ENCODE assay signal across 18 cellular contexts in genomic region chr10:1426786-1427185, GRCh38.
A peak's percentile ranks its signal among the peaks of the same experiment; 100 is the strongest.
DNase-seq lines count a peak whose midpoint lies in the region; ATAC-seq and TF ChIP-seq lines count a peak whose summit lies in the region.
"Had no signal": no experiment of that assay in that cellular context is flagged by ENCODE, and none has a peak within 500 bp of the region (broad histone marks: within the 10 kb centered on the region; RNA-seq: fewer than 3 reads in every experiment).

No MANE protein-coding gene starts in this region.

- no peak for TF ChIP-seq CTCF in coronary artery (IDR thresholded peaks at IDR 0.05)

- H3K27ac ChIP-seq in BLaER1 treated with 17β-estradiol and CSF1 and Interleukin-3, amounts not matched to agents 10 nM and 100 nM = peak overlapping the region in 6 of 11 experiments; percentile 1 to 56 (median 40); a peak in 10 of 22 replicates
- H3K27ac ChIP-seq in Karpas-422 (ENCODE audit: low read length) = peak overlapping the region; percentile 93
- H3K27ac ChIP-seq in coronary artery = no peak overlapping the region

- no peak overlapping the region; the same call in 1 of the 2 replicates for H2AFZ ChIP-seq in Karpas-422 (ENCODE audit: low read length)

- H3K27ac Mint-ChIP-seq in stimulated activated effector memory CD8-positive, alpha-beta T cell treated with anti-CD3 and anti-CD28 coated beads, Interleukin-12 subunit alpha, Interleukin-12 subunit beta, amount 100 ng/mL, for 72 hours = no peak overlapping the region
- H3K27ac Mint-ChIP-seq: CD8-positive, alpha-beta T cell; HFFc6 had no signal

- H3K36me3 ChIP-seq in BLaER1 treated with 17β-estradiol and CSF1 and Interleukin-3, amounts not matched to agents 10 nM and 100 nM = no peaks in the 10 kb centered on the region
- no peaks in the 10 kb centered on the region for H3K36me3 ChIP-seq in Karpas-422 (ENCODE audit: insufficient read depth, low read length)
- H3K36me3 ChIP-seq: BE2C had no signal

- peaks cover 14 to 24% (median 20%) of the 10 kb centered on the region in 11 experiments; a peak in 20 of 22 replicates for H3K9me3 ChIP-seq in BLaER1 treated with 17β-estradiol and CSF1 and Interleukin-3, amounts not matched to agents 10 nM and 100 nM (replicated peaks in 1 of 11)
- no peaks in the 10 kb centered on the region for H3K9me3 ChIP-seq in Karpas-422 (ENCODE audit: low read length)
- H3K9me3 ChIP-seq: BE2C had no signal

- H3K9me2 ChIP-seq in Karpas-422 (replicated peaks; ENCODE audit: insufficient read depth, low read length) = no peaks in the 10 kb centered on the region

- DNase-seq in Karpas-422 = no peak
- DNase-seq in coronary artery (ENCODE audit: low spot score) = peak; percentile 36
- DNase-seq in stimulated activated effector memory CD8-positive, alpha-beta T cell treated with anti-CD3 and anti-CD28 coated beads, Interleukin-12 subunit alpha, Interleukin-12 subunit beta, amount 100 ng/mL, for 72 hours (ENCODE audit: low spot score in 2 of 2) = no peak
- no peak for DNase-seq in effector CD4-positive, alpha-beta T cell
- no peak for DNase-seq in activated CD8-positive, alpha-beta memory T cell treated with anti-CD3 and anti-CD28 coated beads, Interleukin-2, amount 50 U/mL, for 48 hours
- DNase-seq: BE2C; Calu3; CD8-positive, alpha-beta T cell; DMS 273 treated with DMSO at 0.1 percent for 48 hours; GF-D8; GOT3; H7; HFFc6; IMR-90 had no signal

- H3K27me3 ChIP-seq in BLaER1 treated with 17β-estradiol and CSF1 and Interleukin-3, amounts not matched to agents 10 nM and 100 nM = peaks cover 0 to 21% (median 0%) of the 10 kb centered on the region in 11 experiments; a peak in 7 of 22 replicates
- H3K27me3 ChIP-seq in Karpas-422 (ENCODE audit: low read length) = no peaks in the 10 kb centered on the region

- H3K4me1 ChIP-seq in BLaER1 treated with 17β-estradiol and CSF1 and Interleukin-3, amounts not matched to agents 10 nM and 100 nM = peaks cover 0 to 76% (median 68%) of the 10 kb centered on the region in 10 experiments; a peak in 19 of 20 replicates
- peaks cover 60% of the 10 kb centered on the region for H3K4me1 ChIP-seq in Karpas-422 (ENCODE audit: low read length)
- H3K4me1 ChIP-seq: BE2C had no signal

- no peaks in the 10 kb centered on the region for H4K20me1 ChIP-seq in BLaER1 treated with 17β-estradiol and CSF1 and Interleukin-3, amounts not matched to agents 10 nM and 100 nM
- no peaks in the 10 kb centered on the region for H4K20me1 ChIP-seq in Karpas-422 (ENCODE audit: insufficient read depth, low read depth, low read length)

- H3K36me3 Mint-ChIP-seq in stimulated activated effector memory CD8-positive, alpha-beta T cell treated with anti-CD3 and anti-CD28 coated beads, Interleukin-12 subunit alpha, Interleukin-12 subunit beta, amount 100 ng/mL, for 72 hours = no peaks in the 10 kb centered on the region
- H3K36me3 Mint-ChIP-seq: CD8-positive, alpha-beta T cell had no signal

- peak overlapping the region in 3 of 11 experiments; percentile 22 to 43 (median 37); a peak in 3 of 22 replicates for H3K9ac ChIP-seq in BLaER1 treated with 17β-estradiol and CSF1 and Interleukin-3, amounts not matched to agents 10 nM and 100 nM
- H3K9ac ChIP-seq in Karpas-422 (ENCODE audit: low read length) = peak overlapping the region; percentile 51

- peak overlapping the region in 8 of 11 experiments; percentile 71 to 90 (median 75); a peak in 16 of 22 replicates for H3K4me2 ChIP-seq in BLaER1 treated with 17β-estradiol and CSF1 and Interleukin-3, amounts not matched to agents 10 nM and 100 nM
- H3K4me2 ChIP-seq in Karpas-422 (ENCODE audit: low read depth, low read length, poor library complexity, severe bottlenecking) = peak overlapping the region; percentile 29

- H3K4me1 Mint-ChIP-seq in stimulated activated effector memory CD8-positive, alpha-beta T cell treated with anti-CD3 and anti-CD28 coated beads, Interleukin-12 subunit alpha, Interleukin-12 subunit beta, amount 100 ng/mL, for 72 hours = no peaks in the 10 kb centered on the region

- no peak overlapping the region for H3K4me3 ChIP-seq in BLaER1 treated with 17β-estradiol and CSF1 and Interleukin-3, amounts not matched to agents 10 nM and 100 nM
- H3K4me3 ChIP-seq in Karpas-422 (ENCODE audit: low read length) (no peak overlapping the region), coronary artery (no peak overlapping the region)
- H3K4me3 ChIP-seq: K562 had no signal

- H3K4me3 Mint-ChIP-seq in stimulated activated effector memory CD8-positive, alpha-beta T cell treated with anti-CD3 and anti-CD28 coated beads, Interleukin-12 subunit alpha, Interleukin-12 subunit beta, amount 100 ng/mL, for 72 hours = no peak overlapping the region
- H3K4me3 Mint-ChIP-seq: CD8-positive, alpha-beta T cell; HFFc6 had no signal

- no peaks in the 10 kb centered on the region for H3K79me2 ChIP-seq in Karpas-422 (ENCODE audit: low read length)

- peaks cover 10% of the 10 kb centered on the region for H3K9me3 Mint-ChIP-seq in stimulated activated effector memory CD8-positive, alpha-beta T cell treated with anti-CD3 and anti-CD28 coated beads, Interleukin-12 subunit alpha, Interleukin-12 subunit beta, amount 100 ng/mL, for 72 hours

- ATAC-seq in stimulated activated effector memory CD8-positive, alpha-beta T cell treated with anti-CD3 and anti-CD28 coated beads, Interleukin-12 subunit alpha, Interleukin-12 subunit beta, amount 100 ng/mL, for 72 hours = peak; percentile 17
- ATAC-seq in GM18858 (IDR thresholded peaks at IDR 0.05; ENCODE audit: unreplicated experiment) = no peak
- ATAC-seq: CD8-positive, alpha-beta T cell; HCT116; K562 had no signal

Comparison
In these comparisons a context has a peak if more than half of its experiments do, and no peak if none do; other contexts are left out.
1. H3K27ac ChIP-seq: peak in BLaER1 treated with 17β-estradiol and CSF1 and Interleukin-3, amounts not matched to agents 10 nM and 100 nM (6 of 11) and Karpas-422 (single experiment); none in coronary artery (0 of 2).